Comparison of ENCODE assay signal across 13 cellular contexts in the genomic region with DNA sequence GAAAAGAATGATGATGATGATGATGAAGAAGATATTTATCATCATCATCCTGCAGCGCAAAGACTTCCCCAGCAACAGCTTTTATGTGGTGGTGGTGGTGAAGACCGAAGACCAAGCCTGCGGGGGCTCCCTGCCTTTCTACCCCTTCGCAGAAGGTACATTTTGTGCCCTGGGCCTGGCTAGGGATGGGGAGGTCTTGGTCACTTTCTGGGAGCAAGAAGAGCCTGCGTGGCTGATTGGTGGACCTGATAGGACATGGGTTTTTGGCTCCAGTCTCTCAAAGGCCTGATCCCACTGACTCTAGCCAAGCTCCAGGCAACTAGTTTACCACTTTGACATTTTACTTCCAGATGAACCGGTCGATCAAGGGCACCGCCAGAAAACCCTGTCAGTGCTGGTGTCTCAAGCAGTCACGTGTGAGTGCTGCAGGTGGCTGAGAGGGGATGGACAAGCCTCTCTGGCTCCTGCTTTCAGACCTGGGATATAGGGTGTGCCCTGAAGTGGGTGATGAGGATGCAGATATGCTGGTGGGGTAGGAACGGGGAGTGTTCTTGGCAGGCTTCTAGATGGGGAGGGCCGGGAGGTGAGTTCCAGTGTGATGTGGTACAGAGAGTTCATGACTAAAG. TPM values are rescaled to one million over a fixed set of nuclear protein-coding genes. Genes with fewer than 3 reads are reported as not detected.
A peak's percentile ranks its signal among the peaks of the same experiment; 100 is the strongest.
DNase-seq lines count a peak whose midpoint lies in the region; ATAC-seq, FAIRE-seq and TF ChIP-seq lines count a peak whose summit lies in the region.
"Had no signal": no experiment of that assay in that cellular context is flagged by ENCODE, and none has a peak within 500 bp of the region (broad histone marks: within the 10 kb centered on the region; RNA-seq: fewer than 3 reads in every experiment).

No MANE protein-coding gene starts in this region.

- H3K4me3 ChIP-seq in dorsolateral prefrontal cortex = no peak overlapping the region
- no peak overlapping the region for H3K4me3 ChIP-seq in stomach
- H3K4me3 ChIP-seq: hepatocyte had no signal

- TF ChIP-seq CTCF in dorsolateral prefrontal cortex (IDR thresholded peaks at IDR 0.05 in 54 of 56, conservative IDR thresholded peaks at IDR 0.05 in 2 of 56; ENCODE audit: low read depth in 1 of 56, partially characterized antibody in 56 of 56) (no peak), stomach (IDR thresholded peaks at IDR 0.05) (no peak)

- DNase-seq in activated naive CD4-positive, alpha-beta T cell treated with anti-CD3 and anti-CD28 coated beads for 36 hours = no peak
- no peak for DNase-seq in activated naive CD4-positive, alpha-beta T cell treated with anti-CD3 and anti-CD28 coated beads, Interleukin-2, amount 50 U/mL, for 72 hours (ENCODE audit: low spot score in 2 of 2)
- DNase-seq in dorsolateral prefrontal cortex (peak in 7 of 10 donors; percentile 3 to 27 (median 8)), stomach (peak; percentile 73), DMS 273 treated with DMSO at 0.1 percent for 48 hours (lab: John Stamatoyannopoulos, UW) (no peak), urothelium cell line (ENCODE audit: low spot score) (no peak)
- DNase-seq: NCI-H2081 had no signal

- H3K4me3 Mint-ChIP-seq in activated naive CD4-positive, alpha-beta T cell treated with anti-CD3 and anti-CD28 coated beads for 36 hours = no peak overlapping the region
- H3K4me3 Mint-ChIP-seq: activated T-helper 17 cell treated with anti-CD3 and anti-CD28 coated beads, Interleukin-2, amount 50 U/mL, for 72 hours; memory B cell; WTC11 had no signal

- no peaks in the 10 kb centered on the region for H3K27me3 Mint-ChIP-seq in activated naive CD4-positive, alpha-beta T cell treated with anti-CD3 and anti-CD28 coated beads for 36 hours (ENCODE audit: low read depth)
- H3K27me3 Mint-ChIP-seq: activated T-helper 17 cell treated with anti-CD3 and anti-CD28 coated beads, Interleukin-2, amount 50 U/mL, for 72 hours; memory B cell had no signal

- H3K9me3 ChIP-seq in stomach = no peaks in the 10 kb centered on the region

- peaks cover 17% of the 10 kb centered on the region for H3K4me1 Mint-ChIP-seq in activated naive CD4-positive, alpha-beta T cell treated with anti-CD3 and anti-CD28 coated beads for 36 hours (ENCODE audit: low read depth)

- peaks cover 64 to 89% (median 79%) of the 10 kb centered on the region in 4 donors for H3K4me1 ChIP-seq in stomach

- 54 to 73% (median 56%) methylated on average over 10 to 11 of the region's 11 CpGs for whole genome bisulfite sequencing in stomach, 5 donors

- TF ChIP-seq POLR2A in stomach (IDR thresholded peaks at IDR 0.05) = no peak

- H3K27ac ChIP-seq in dorsolateral prefrontal cortex = no peak overlapping the region
- H3K27ac ChIP-seq in stomach = peak overlapping the region; percentile 73 to 99 (median 80)
- H3K27ac ChIP-seq: KMS-11 had no signal

- peaks cover 38 to 68% (median 55%) of the 10 kb centered on the region in 4 donors for H3K36me3 ChIP-seq in stomach

- no peak for FAIRE-seq in urothelium cell line (lab: Jason Lieb, UNC)

- H3K27me3 ChIP-seq in dorsolateral prefrontal cortex (no peaks in the 10 kb centered on the region), stomach (no peaks in the 10 kb centered on the region)
- H3K27me3 ChIP-seq: hepatocyte had no signal

- CTCF ChIA-PET in activated naive CD4-positive, alpha-beta T cell treated with anti-CD3 and anti-CD28 coated beads for 36 hours (lab: Charles Lee) = interaction anchor here (6.4 kb wide), 1 partner anchor 41 kb away, joined by 72 read pairs; no protein-coding TSS in a partner anchor

- H3K36me3 Mint-ChIP-seq in activated naive CD4-positive, alpha-beta T cell treated with anti-CD3 and anti-CD28 coated beads for 36 hours (ENCODE audit: low read depth) = no peaks in the 10 kb centered on the region
- peaks cover 6 to 7% of the 10 kb centered on the region in 2 donors for H3K36me3 Mint-ChIP-seq in activated naive CD4-positive, alpha-beta T cell treated with anti-CD3 and anti-CD28 coated beads, Interleukin-2, amount 50 U/mL, for 72 hours

- ATAC-seq in activated naive CD4-positive, alpha-beta T cell treated with anti-CD3 and anti-CD28 coated beads, Interleukin-2, amount 50 U/mL, for 72 hours = no peak
- ATAC-seq: activated T-helper 17 cell treated with anti-CD3 and anti-CD28 coated beads, Interleukin-2, amount 50 U/mL, for 72 hours; SK-N-SH treated with all-trans-retinoic acid at 6 μM for 48 hours; WTC11 had no signal

- H3K27ac Mint-ChIP-seq in activated naive CD4-positive, alpha-beta T cell treated with anti-CD3 and anti-CD28 coated beads for 36 hours = peak overlapping the region; percentile 35
- H3K27ac Mint-ChIP-seq in activated naive CD4-positive, alpha-beta T cell treated with anti-CD3 and anti-CD28 coated beads, Interleukin-2, amount 50 U/mL, for 72 hours = no peak overlapping the region
- H3K27ac Mint-ChIP-seq: activated T-helper 17 cell treated with anti-CD3 and anti-CD28 coated beads, Interleukin-2, amount 50 U/mL, for 72 hours; memory B cell; WTC11 had no signal

- TF ChIP-seq EP300 in stomach (IDR thresholded peaks at IDR 0.05) = no peak

- no peaks in the 10 kb centered on the region for H3K9me3 Mint-ChIP-seq in activated naive CD4-positive, alpha-beta T cell treated with anti-CD3 and anti-CD28 coated beads for 36 hours
- no peaks in the 10 kb centered on the region for H3K9me3 Mint-ChIP-seq in activated naive CD4-positive, alpha-beta T cell treated with anti-CD3 and anti-CD28 coated beads, Interleukin-2, amount 50 U/mL, for 72 hours
- H3K9me3 Mint-ChIP-seq: activated T-helper 17 cell treated with anti-CD3 and anti-CD28 coated beads, Interleukin-2, amount 50 U/mL, for 72 hours; memory B cell; WTC11 had no signal

- intact Hi-C loops in activated naive CD4-positive, alpha-beta T cell treated with anti-CD3 and anti-CD28 coated beads for 36 hours (cut with micrococcal nuclease) = no loop called here
- intact Hi-C loops in dorsolateral prefrontal cortex (cut with DNase I) (loop anchor here (5.0 kb wide), 2 partner anchors 33 to 397 kb away; a partner anchor contains a TSS), stomach (cut with DNase I; ENCODE audit: low total_unique reads) (no loop called here)

RNA-seq across cellular contexts. Expression of a gene that starts 5.3 kb away (rescaled TPM):
- total RNA-seq in activated naive CD4-positive, alpha-beta T cell treated with anti-CD3 and anti-CD28 coated beads for 36 hours = 10 to 100 TPM; 23.9 to 25.6 TPM
- total RNA-seq in activated naive CD4-positive, alpha-beta T cell treated with anti-CD3 and anti-CD28 coated beads, Interleukin-2, amount 50 U/mL, for 72 hours = 10 to 100 TPM; 20.9 to 32.0 TPM
- total RNA-seq in dorsolateral prefrontal cortex (100 to 1,000 TPM in 5 of 120 experiments, 10 to 100 TPM in 115; 44.3 to 113 (median 69.8) TPM), stomach (100 to 1,000 TPM in 3 of 5 donors, 10 to 100 TPM in 2; 15.1 to 310 (median 132) TPM)
- 10 to 100 TPM; 16.9 to 39.4 (median 24.3) TPM for polyA plus RNA-seq in stomach

RNA-seq across cellular contexts. Expression of a gene that starts 15.3 kb away (rescaled TPM):
- total RNA-seq in activated naive CD4-positive, alpha-beta T cell treated with anti-CD3 and anti-CD28 coated beads for 36 hours = 1 to 10 TPM; 2.1 to 2.2 TPM
- 1 to 10 TPM; 1.5 to 5.4 TPM for total RNA-seq in activated naive CD4-positive, alpha-beta T cell treated with anti-CD3 and anti-CD28 coated beads, Interleukin-2, amount 50 U/mL, for 72 hours
- total RNA-seq in dorsolateral prefrontal cortex (1,000 to 10,000 TPM in 1 of 120 experiments, 100 to 1,000 TPM in 34, 10 to 100 TPM in 85; 19.4 to 1,046 (median 66.3) TPM), stomach (1,000 to 10,000 TPM in 4 of 5 donors, 100 to 1,000 TPM in 1; 730 to 3,801 (median 2,320) TPM)
- polyA plus RNA-seq in stomach = 1,000 to 10,000 TPM in 2 of 3 donors, 100 to 1,000 TPM in 1; 575 to 2,971 (median 1,072) TPM

RNA-seq across cellular contexts. Expression of a gene that starts 39.8 kb away (rescaled TPM):
- 10 to 100 TPM; 43.7 to 44.3 TPM for total RNA-seq in activated naive CD4-positive, alpha-beta T cell treated with anti-CD3 and anti-CD28 coated beads for 36 hours
- total RNA-seq in activated naive CD4-positive, alpha-beta T cell treated with anti-CD3 and anti-CD28 coated beads, Interleukin-2, amount 50 U/mL, for 72 hours = 10 to 100 TPM; 63.4 to 64.5 TPM
- 100 to 1,000 TPM in 100 of 120 experiments, 10 to 100 TPM in 20; 78.7 to 162 (median 121) TPM for total RNA-seq in dorsolateral prefrontal cortex
- total RNA-seq in stomach = 100 to 1,000 TPM in 1 of 5 donors, 10 to 100 TPM in 4; 31.9 to 174 (median 63.0) TPM
- polyA plus RNA-seq in stomach = 10 to 100 TPM; 14.9 to 30.7 (median 27.5) TPM

RNA-seq across cellular contexts. Expression of a gene that starts 48.0 kb away (rescaled TPM):
- 10 to 100 TPM; 97.6 to 97.9 TPM for total RNA-seq in activated naive CD4-positive, alpha-beta T cell treated with anti-CD3 and anti-CD28 coated beads for 36 hours
- total RNA-seq in activated naive CD4-positive, alpha-beta T cell treated with anti-CD3 and anti-CD28 coated beads, Interleukin-2, amount 50 U/mL, for 72 hours = 100 to 1,000 TPM; 126 to 201 TPM
- total RNA-seq in dorsolateral prefrontal cortex (100 to 1,000 TPM in 1 of 120 experiments, 10 to 100 TPM in 119; 41.1 to 101 (median 67.5) TPM), stomach (100 to 1,000 TPM in 3 of 5 donors, 10 to 100 TPM in 2; 64.8 to 232 (median 139) TPM)
- polyA plus RNA-seq in stomach = 10 to 100 TPM; 14.1 to 23.6 (median 20.4) TPM

RNA-seq across cellular contexts. Expression of a gene that starts 48.6 kb away (rescaled TPM):
- total RNA-seq in activated naive CD4-positive, alpha-beta T cell treated with anti-CD3 and anti-CD28 coated beads for 36 hours = 10 to 100 TPM; 14.0 to 14.4 TPM
- total RNA-seq in activated naive CD4-positive, alpha-beta T cell treated with anti-CD3 and anti-CD28 coated beads, Interleukin-2, amount 50 U/mL, for 72 hours = 10 to 100 TPM; 13.3 to 21.6 TPM
- total RNA-seq in dorsolateral prefrontal cortex (10 to 100 TPM; 29.4 to 57.9 (median 42.5) TPM), stomach (10 to 100 TPM in 4 of 5 donors, 1 to 10 TPM in 1; 6.7 to 21.6 (median 13.8) TPM)
- polyA plus RNA-seq in stomach = 10 to 100 TPM in 1 of 3 donors, 1 to 10 TPM in 2; 6.8 to 11.2 (median 8.0) TPM

Comparison
In these comparisons a context has a peak if more than half of its experiments do, and no peak if none do; other contexts are left out.
1. DNase-seq: peak in dorsolateral prefrontal cortex (7 of 10) and stomach (single experiment); none in activated naive CD4-positive, alpha-beta T cell treated with anti-CD3 and anti-CD28 coated beads for 36 hours (single experiment), activated naive CD4-positive, alpha-beta T cell treated with anti-CD3 and anti-CD28 coated beads, Interleukin-2, amount 50 U/mL, for 72 hours (0 of 2), DMS 273 treated with DMSO at 0.1 percent for 48 hours (single experiment) and urothelium cell line (single experiment).
2. H3K27ac ChIP-seq: peak in stomach (5 of 5); none in dorsolateral prefrontal cortex (0 of 59).
3. intact Hi-C loops: an anchor here in dorsolateral prefrontal cortex (5.0 kb wide); none called in activated naive CD4-positive, alpha-beta T cell treated with anti-CD3 and anti-CD28 coated beads for 36 hours and stomach.